Comparison of ENCODE assay signal across 8 cellular contexts in the genomic region with DNA sequence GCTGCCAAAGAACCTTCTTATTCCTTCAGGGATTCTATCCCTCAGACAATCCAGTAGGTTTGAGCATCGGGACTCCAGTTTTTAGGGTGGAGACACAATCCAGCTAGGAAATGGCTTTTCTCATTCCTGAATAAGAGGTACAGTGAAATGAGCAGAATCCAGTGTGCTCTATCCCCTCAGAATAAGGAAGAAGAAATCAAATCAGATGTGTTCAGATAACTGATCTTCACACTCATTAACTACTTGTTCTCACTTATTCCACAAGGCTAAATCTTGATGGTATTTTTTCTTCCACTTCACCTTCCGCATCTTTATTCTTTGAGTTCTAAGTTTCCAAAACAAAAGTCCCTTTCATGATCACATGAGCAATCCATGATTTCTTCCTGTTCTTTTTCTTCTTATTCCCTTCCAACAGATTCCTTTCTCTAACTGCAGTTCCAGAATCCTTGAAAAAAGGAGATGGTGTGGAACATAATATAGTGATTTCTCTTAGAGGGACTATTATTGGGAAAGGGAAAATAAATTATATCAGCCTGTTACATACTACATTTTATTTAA. TPM values are rescaled to one million over a fixed set of nuclear protein-coding genes. Genes with fewer than 3 reads are reported as not detected.
DNase-seq lines count a peak whose midpoint lies in the region; ATAC-seq and TF ChIP-seq lines count a peak whose summit lies in the region.

No MANE protein-coding gene starts in this region.

- H3K4me3 ChIP-seq in tibial nerve = peak overlapping the region; percentile 33 to 58 (median 38)

- peaks cover 0 to 48% (median 13%) of the 10 kb centered on the region in 4 donors for H3K4me1 ChIP-seq in tibial nerve

- peaks cover 12% of the 10 kb centered on the region for H3K27me3 Mint-ChIP-seq in activated T-cell treated with anti-CD3 and anti-CD28 coated beads, Interleukin-2, amount 50 U/mL, for 72 hours (ENCODE audit: low read depth)
- peaks cover 1% of the 10 kb centered on the region for H3K27me3 Mint-ChIP-seq in activated naive CD8-positive, alpha-beta T cell treated with anti-CD3 and anti-CD28 coated beads, Interleukin-2, amount 10 ng/mL, durations not matched to agents 7 days and 5 days

- no peaks in the 10 kb centered on the region for H3K9me3 Mint-ChIP-seq in activated T-cell treated with anti-CD3 and anti-CD28 coated beads, Interleukin-2, amount 50 U/mL, for 72 hours
- H3K9me3 Mint-ChIP-seq in activated naive CD8-positive, alpha-beta T cell treated with anti-CD3 and anti-CD28 coated beads, Interleukin-2, amount 10 ng/mL, durations not matched to agents 7 days and 5 days = no peaks in the 10 kb centered on the region

- peaks cover 0 to 10% of the 10 kb centered on the region in 2 donors for H3K36me3 Mint-ChIP-seq in activated T-cell treated with anti-CD3 and anti-CD28 coated beads, Interleukin-2, amount 50 U/mL, for 72 hours (ENCODE audit: insufficient read depth in 2 of 2)
- peaks cover 7% of the 10 kb centered on the region for H3K36me3 Mint-ChIP-seq in activated naive CD8-positive, alpha-beta T cell treated with anti-CD3 and anti-CD28 coated beads, Interleukin-2, amount 10 ng/mL, durations not matched to agents 7 days and 5 days

- peaks cover 49% of the 10 kb centered on the region for H3K4me1 Mint-ChIP-seq in activated T-cell treated with anti-CD3 and anti-CD28 coated beads, Interleukin-2, amount 50 U/mL, for 72 hours (ENCODE audit: low read depth)
- H3K4me1 Mint-ChIP-seq in activated naive CD8-positive, alpha-beta T cell treated with anti-CD3 and anti-CD28 coated beads, Interleukin-2, amount 10 ng/mL, durations not matched to agents 7 days and 5 days = peaks cover 32% of the 10 kb centered on the region

- H3K27me3 ChIP-seq in layer of hippocampus (ENCODE audit: control insufficient read depth, insufficient read depth, low read length) (no peaks in the 10 kb centered on the region), tibial nerve (no peaks in the 10 kb centered on the region)

- H3K4me3 Mint-ChIP-seq in activated T-cell treated with anti-CD3 and anti-CD28 coated beads, Interleukin-2, amount 50 U/mL, for 72 hours = peak overlapping the region; percentile 91 to 100
- peak overlapping the region; percentile 92 for H3K4me3 Mint-ChIP-seq in activated naive CD8-positive, alpha-beta T cell treated with anti-CD3 and anti-CD28 coated beads, Interleukin-2, amount 10 ng/mL, durations not matched to agents 7 days and 5 days

- H3K27ac ChIP-seq in layer of hippocampus (ENCODE audit: low read depth, low read length) = peak overlapping the region; percentile 92
- peak overlapping the region; percentile 82 to 98 (median 88) for H3K27ac ChIP-seq in tibial nerve
- no peak overlapping the region for H3K27ac ChIP-seq in RWPE1

- TF ChIP-seq CTCF in tibial nerve (IDR thresholded peaks at IDR 0.05) (no peak), RWPE1 (conservative IDR thresholded peaks at IDR 0.05; ENCODE audit: low read depth) (no peak)

- H3K9me3 ChIP-seq in tibial nerve = no peaks in the 10 kb centered on the region

- H3K36me3 ChIP-seq in tibial nerve = no peaks in the 10 kb centered on the region

- POLR2A ChIA-PET in activated naive CD8-positive, alpha-beta T cell treated with anti-CD3 and anti-CD28 coated beads, Interleukin-2, amount 10 ng/mL, durations not matched to agents 7 days and 5 days (lab: Charles Lee) = no interaction called here
- POLR2A ChIA-PET in RWPE1 (lab: Yijun Ruan, JAX; ENCODE audit: low non-redundant PET) = no interaction called here

- H3K27ac Mint-ChIP-seq in activated T-cell treated with anti-CD3 and anti-CD28 coated beads, Interleukin-2, amount 50 U/mL, for 72 hours = peak overlapping the region; percentile 63
- peak overlapping the region; percentile 55 for H3K27ac Mint-ChIP-seq in activated naive CD8-positive, alpha-beta T cell treated with anti-CD3 and anti-CD28 coated beads, Interleukin-2, amount 10 ng/mL, durations not matched to agents 7 days and 5 days

- TF ChIP-seq POLR2A in tibial nerve (IDR thresholded peaks at IDR 0.05) = no peak

- CTCF ChIA-PET in RWPE1 (lab: Yijun Ruan, JAX) = no interaction called here

- ATAC-seq in activated T-cell treated with anti-CD3 and anti-CD28 coated beads, Interleukin-2, amount 50 U/mL, for 72 hours (replicated peaks in 1 of 2) = no peak
- ATAC-seq in activated naive CD8-positive, alpha-beta T cell treated with anti-CD3 and anti-CD28 coated beads, Interleukin-2, amount 10 ng/mL, durations not matched to agents 7 days and 5 days (ENCODE audit: low read depth) = no peak
- ATAC-seq in HG03571 (IDR thresholded peaks at IDR 0.05; ENCODE audit: unreplicated experiment) = no peak

- DNase-seq in activated T-cell treated with anti-CD3 and anti-CD28 coated beads, Interleukin-2, amount 50 U/mL, for 72 hours = no peak
- DNase-seq in activated T-cell treated with anti-CD3 and anti-CD28 coated beads, Interleukin-2, amount 50 U/mL, for 1 hour = no peak
- DNase-seq in activated naive CD8-positive, alpha-beta T cell treated with anti-CD3 and anti-CD28 coated beads, Interleukin-2, amount 10 ng/mL, durations not matched to agents 7 days and 5 days = no peak
- DNase-seq in tibial nerve (ENCODE audit: low spot score in 2 of 2) (no peak), RWPE1 (ENCODE audit: low spot score) (no peak)
- DNase-seq in activated CD4-positive, alpha-beta T cell treated with anti-CD3 and anti-CD28 coated beads for 48 hours = no peak

- TF ChIP-seq EP300 in tibial nerve (IDR thresholded peaks at IDR 0.05) = no peak

- 23% methylated on average over 2 of the region's 2 CpGs for WGBS in tibial nerve, 2 donors

RNA-seq across cellular contexts. Expression of a gene that starts 1.7 kb away (rescaled TPM):
- total RNA-seq in activated T-cell treated with anti-CD3 and anti-CD28 coated beads, Interleukin-2, amount 50 U/mL, for 72 hours = 10 to 100 TPM; 30.6 to 35.3 TPM
- total RNA-seq in activated naive CD8-positive, alpha-beta T cell treated with anti-CD3 and anti-CD28 coated beads, Interleukin-2, amount 10 ng/mL, durations not matched to agents 7 days and 5 days = 10 to 100 TPM; 13.6 to 15.1 TPM
- total RNA-seq in tibial nerve = 10 to 100 TPM; 29.2 to 54.2 (median 38.1) TPM

RNA-seq across cellular contexts. Expression of a gene that starts 4.0 kb away (rescaled TPM):
- total RNA-seq in activated T-cell treated with anti-CD3 and anti-CD28 coated beads, Interleukin-2, amount 50 U/mL, for 72 hours = 10 to 100 TPM; 62.8 to 67.3 TPM
- total RNA-seq in activated naive CD8-positive, alpha-beta T cell treated with anti-CD3 and anti-CD28 coated beads, Interleukin-2, amount 10 ng/mL, durations not matched to agents 7 days and 5 days = 10 to 100 TPM; 92.4 to 94.4 TPM
- 10 to 100 TPM; 53.3 to 88.2 (median 66.2) TPM for total RNA-seq in tibial nerve

RNA-seq across cellular contexts. Expression of a gene that starts 50.1 kb away (rescaled TPM):
- 10 to 100 TPM; 31.7 to 33.8 TPM for total RNA-seq in activated T-cell treated with anti-CD3 and anti-CD28 coated beads, Interleukin-2, amount 50 U/mL, for 72 hours
- total RNA-seq in activated naive CD8-positive, alpha-beta T cell treated with anti-CD3 and anti-CD28 coated beads, Interleukin-2, amount 10 ng/mL, durations not matched to agents 7 days and 5 days = 10 to 100 TPM; 31.3 to 32.8 TPM
- total RNA-seq in tibial nerve = 10 to 100 TPM; 18.8 to 23.3 (median 20.7) TPM
